Comparison of ENCODE assay signal across 8 cellular contexts in genomic region chr19:5977785-5978605, GRCh38. TPM values are rescaled to one million over a fixed set of nuclear protein-coding genes. Genes with fewer than 3 reads are reported as not detected.
DNase-seq lines count a peak whose midpoint lies in the region; ATAC-seq and TF ChIP-seq lines count a peak whose summit lies in the region.

Gene RANBP3, minus strand, starts transcription at chr19:5978140. Its CDS starts 58 bp downstream, at chr19:5978082.

- TF ChIP-seq RAD21 in liver (IDR thresholded peaks at IDR 0.05): peak in 1 of 2 donors; percentile 10

- H3K9me3 ChIP-seq in liver (ENCODE audit: control insufficient read depth in 4 of 4, low read length in 3 of 4): no peaks in the 10 kb centered on the region

- under 1% methylated on average over 88 of the region's 88 CpGs for WGBS in liver

- no peaks in the 10 kb centered on the region for H3K27me3 ChIP-seq in liver (ENCODE audit: control insufficient read depth in 4 of 4, insufficient read depth in 4 of 4, low read length in 3 of 4)

- peaks cover 0 to 3% (median 1%) of the 10 kb centered on the region in 4 donors for H3K36me3 ChIP-seq in liver (ENCODE audit: control insufficient read depth in 4 of 4, insufficient read depth in 3 of 4, low read depth in 1 of 4, low read length in 3 of 4)

- peak; percentile 84 for ATAC-seq in GM19395 (IDR thresholded peaks at IDR 0.05; ENCODE audit: unreplicated experiment)
- ATAC-seq in HG03565 (IDR thresholded peaks at IDR 0.05; ENCODE audit: unreplicated experiment): peak; percentile 83

- peaks cover 6 to 47% (median 30%) of the 10 kb centered on the region in 4 donors for H3K4me1 ChIP-seq in liver (ENCODE audit: control insufficient read depth in 4 of 4, insufficient read depth in 4 of 4, low read length in 3 of 4)

- peak; percentile 98 for DNase-seq in NCI-H774 (lab: John Stamatoyannopoulos, UW)
- peak; percentile 96 to 97 for DNase-seq in activated CD4-positive, alpha-beta T cell treated with anti-CD3 and anti-CD28 coated beads, Interleukin-2, amount 50 U/mL, for 48 hours
- peak; percentile 98 to 99 for DNase-seq in dermis microvascular lymphatic vessel endothelial cell (ENCODE audit: low read depth in 2 of 2)
- peak; percentile 98 for DNase-seq in stimulated activated CD4-positive, alpha-beta T cell treated with anti-CD3 and anti-CD28 coated beads, Interleukin-4, amount 100 ng/mL, for 24 hours

- H3K27ac ChIP-seq in C4-2B (peak within 1 kb of the TSS; percentile 94), liver (ENCODE audit: low read depth in 1 of 2, low read length in 2 of 2) (peak within 1 kb of the TSS; percentile 85 to 89)

- H3K4me3 ChIP-seq in liver (ENCODE audit: low read depth in 1 of 3, low read length in 3 of 3): peak within 1 kb of the TSS; percentile 79 to 93 (median 80)

- peak within 1 kb of the TSS; percentile 45 to 90 for H3K9ac ChIP-seq in liver (ENCODE audit: low read depth in 1 of 2, low read length in 2 of 2)

- no peak for TF ChIP-seq CTCF in C4-2B (conservative IDR thresholded peaks at IDR 0.05)
- TF ChIP-seq CTCF in liver (IDR thresholded peaks at IDR 0.05; ENCODE audit: low read depth, low read length, missing input control): no peak

TF ChIP-seq in liver, 16 proteins besides CTCF, POLR2A, EP300 and RAD21:
- TF ChIP-seq HNF4A (conservative IDR thresholded peaks at IDR 0.05) (no peak), HNF4G (IDR thresholded peaks at IDR 0.05) (no peak), REST (IDR thresholded peaks at IDR 0.05) (no peak), GABPA (IDR thresholded peaks at IDR 0.05 in 1 of 2, conservative IDR thresholded peaks at IDR 0.05 in 1 of 2) (peak in 1 of 2 donors; percentile 45), SP1 (IDR thresholded peaks at IDR 0.05) (peak; percentile 49), TAF1 (conservative IDR thresholded peaks at IDR 0.05) (no peak), EGR1 (IDR thresholded peaks at IDR 0.05; ENCODE audit: low read depth in 2 of 2) (peak in 1 of 2 donors; percentile 36), NR2F2 (IDR thresholded peaks at IDR 0.05) (no peak), JUND (IDR thresholded peaks at IDR 0.05) (no peak), ATF3 (IDR thresholded peaks at IDR 0.05) (no peak), FOXA1 (IDR thresholded peaks at IDR 0.05) (no peak), FOXA2 (IDR thresholded peaks at IDR 0.05) (no peak), YY1 (IDR thresholded peaks at IDR 0.05) (peak; percentile 99), RXRA (IDR thresholded peaks at IDR 0.05) (peak in 1 of 2 donors; percentile 30), ZBTB33 (IDR thresholded peaks at IDR 0.05) (peak; percentile 77), MAX (IDR thresholded peaks at IDR 0.05) (peak; percentile 63)
TF ChIP-seq in liver: peak in this region for 7.

RNA-seq across cellular contexts. Expression of gene RANBP3, which starts in this region (rescaled TPM):
- total RNA-seq in dermis microvascular lymphatic vessel endothelial cell (20.0 and 29.6 TPM in 2 replicates), liver (10 to 100 TPM; 20.2 to 23.3 TPM)
- polyA plus RNA-seq in liver: 10 to 100 TPM in 1 of 2 donors, 1 to 10 TPM in 1; 10.0 to 21.2 TPM

Comparison
In these comparisons a context has a peak if more than half of its experiments do, and no peak if none do; other contexts are left out.
1. Peak in every context shown above with its lines: DNase-seq, ATAC-seq, H3K4me3 ChIP-seq and H3K27ac ChIP-seq.